ENCODE assay signal across 27 cellular contexts in genomic region chr1:230950404-230950803, GRCh38.
"Had no signal": no experiment of that assay in that cellular context is flagged by ENCODE, and none has a peak within 500 bp of the region (broad histone marks: within the 10 kb centered on the region; RNA-seq: fewer than 3 reads in every experiment).

No MANE protein-coding gene starts in this region.

- H3K36me3 ChIP-seq: pancreas, prostate gland, vagina had no signal

- DNase-seq: hypothalamus; immature natural killer cell; kidney; left colon; left lung; lower lobe of right lung; mammary epithelial cell; mesenchymal stem cell; naive thymus-derived CD8-positive, alpha-beta T cell; nucleus accumbens; pancreas; posterior cingulate gyrus; retina; right cardiac atrium; sigmoid colon; small intestine; spleen; stimulated activated CD4-positive, alpha-beta T cell treated with anti-CD3 and anti-CD28 coated beads, Interleukin-4, amount 100 ng/mL, for 4 hours; stimulated activated CD8-positive, alpha-beta memory T cell treated with anti-CD3 and anti-CD28 coated beads, Interleukin-4, amount 100 ng/mL, for 48 hours; stimulated activated naive CD4-positive, alpha-beta T cell treated with Interleukin-2 at 50 U/mL for 16 hours; stimulated activated naive CD8-positive, alpha-beta T cell treated with anti-CD3 and anti-CD28 coated beads, Interleukin-15, amount 100 ng/mL, for 72 hours; substantia nigra had no signal

- H3K27ac ChIP-seq: left lung, lower lobe of right lung, pancreas, prostate gland, sigmoid colon, spleen, tibial nerve, vagina had no signal

- ATAC-seq: left colon; left lung; lower lobe of right lung; naive thymus-derived CD8-positive, alpha-beta T cell; pancreas; right cardiac atrium; stimulated activated memory B cell treated with anti-CD40 and anti-IgM and Interleukin-4, amounts not matched to agents 10 μg/mL and 1 μg/mL and 100 μg/mL, for 72 hours; stimulated activated naive CD8-positive, alpha-beta T cell treated with anti-CD3 and anti-CD28 coated beads, Interleukin-15, amount 100 ng/mL, for 72 hours had no signal

- FAIRE-seq: islet of Langerhans had no signal

- H3K4me3 ChIP-seq: left lung, lower lobe of right lung, pancreas, prostate gland, sigmoid colon, spleen, tibial nerve, vagina had no signal

- H3K4me1 ChIP-seq: left lung, lower lobe of right lung, pancreas, prostate gland, sigmoid colon, tibial nerve, vagina had no signal

- H3K9me3 ChIP-seq: left lung, lower lobe of right lung, pancreas, prostate gland, sigmoid colon, spleen, tibial nerve, vagina had no signal
